In the genomic region with DNA sequence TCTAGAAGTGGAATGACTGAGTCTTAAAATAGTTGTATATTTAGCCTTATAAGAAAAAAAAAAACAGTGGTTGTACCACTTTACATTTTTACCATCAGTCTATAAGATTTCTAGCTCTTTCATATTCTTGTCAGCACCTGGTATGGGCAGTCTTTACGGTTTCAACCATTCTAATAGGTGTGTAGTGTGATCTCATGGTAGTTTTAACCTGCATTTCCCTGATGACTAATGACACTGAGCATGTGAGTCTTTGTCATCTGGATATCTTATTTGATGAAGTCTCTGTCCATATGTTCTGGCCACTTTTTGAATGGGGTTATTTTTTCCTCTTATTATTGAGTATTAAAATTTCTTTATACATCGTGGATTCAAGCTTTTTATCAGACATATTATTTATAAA, we compare ENCODE assay signal across 17 cellular contexts.
"Had no signal": no experiment of that assay in that cellular context is flagged by ENCODE, and none has a peak within 500 bp of the region (broad histone marks: within the 10 kb centered on the region; RNA-seq: fewer than 3 reads in every experiment).

No MANE protein-coding gene starts in this region.

- H3K36me3 ChIP-seq: spleen, vagina had no signal

- DNase-seq: activated CD4-positive, alpha-beta memory T cell treated with anti-CD3 and anti-CD28 coated beads, Interleukin-2, amount 10 ng/mL, durations not matched to agents 7 days and 5 days; activated CD4-positive, alpha-beta T cell treated with anti-CD3 and anti-CD28 coated beads, Interleukin-2, amount 10 ng/mL, durations not matched to agents 24 days and 14 days; activated effector memory CD4-positive, alpha-beta T cell treated with Interleukin-2 at 50 U/mL for 16 hours; activated naive CD4-positive, alpha-beta T cell treated with anti-CD3 and anti-CD28 coated beads for 36 hours; activated naive CD8-positive, alpha-beta T cell treated with anti-CD3 and anti-CD28 coated beads, Interleukin-2, amount 10 ng/mL, durations not matched to agents 7 days and 5 days; activated T-cell treated with anti-CD3 and anti-CD28 coated beads, Interleukin-2, amount 50 U/mL, for 72 hours; amniotic stem cell; cortex of kidney; endodermal cell; spleen; stimulated activated CD4-positive, alpha-beta T cell treated with anti-CD3 and anti-CD28 coated beads, Interleukin-4, amount 100 ng/mL, for 1 hour; stimulated activated naive CD4-positive, alpha-beta T cell; testis had no signal

- H3K4me3 Mint-ChIP-seq: activated CD4-positive, alpha-beta memory T cell treated with anti-CD3 and anti-CD28 coated beads, Interleukin-2, amount 10 ng/mL, durations not matched to agents 7 days and 5 days; activated CD4-positive, alpha-beta T cell treated with anti-CD3 and anti-CD28 coated beads, Interleukin-2, amount 10 ng/mL, durations not matched to agents 24 days and 14 days; activated naive CD4-positive, alpha-beta T cell treated with anti-CD3 and anti-CD28 coated beads for 36 hours; activated naive CD8-positive, alpha-beta T cell treated with anti-CD3 and anti-CD28 coated beads, Interleukin-2, amount 10 ng/mL, durations not matched to agents 7 days and 5 days; activated T-cell treated with anti-CD3 and anti-CD28 coated beads, Interleukin-2, amount 50 U/mL, for 72 hours; endodermal cell; natural killer cell treated with Interleukin-12 subunit alpha and Interleukin-12 subunit beta and Interleukin-15 and Interleukin-18, amount 100 ng/mL, for 72 hours; type B pancreatic cell had no signal

- H3K27me3 Mint-ChIP-seq: activated CD4-positive, alpha-beta memory T cell treated with anti-CD3 and anti-CD28 coated beads, Interleukin-2, amount 10 ng/mL, durations not matched to agents 7 days and 5 days; activated CD4-positive, alpha-beta T cell treated with anti-CD3 and anti-CD28 coated beads, Interleukin-2, amount 10 ng/mL, durations not matched to agents 24 days and 14 days; activated naive CD8-positive, alpha-beta T cell treated with anti-CD3 and anti-CD28 coated beads, Interleukin-2, amount 10 ng/mL, durations not matched to agents 7 days and 5 days; natural killer cell treated with Interleukin-12 subunit alpha and Interleukin-12 subunit beta and Interleukin-15 and Interleukin-18, amount 100 ng/mL, for 72 hours; progenitor cell of endocrine pancreas; type B pancreatic cell had no signal

- H3K4me1 ChIP-seq: spleen, testis had no signal

- H3K4me1 Mint-ChIP-seq: activated CD4-positive, alpha-beta memory T cell treated with anti-CD3 and anti-CD28 coated beads, Interleukin-2, amount 10 ng/mL, durations not matched to agents 7 days and 5 days; activated CD4-positive, alpha-beta T cell treated with anti-CD3 and anti-CD28 coated beads, Interleukin-2, amount 10 ng/mL, durations not matched to agents 24 days and 14 days; activated naive CD8-positive, alpha-beta T cell treated with anti-CD3 and anti-CD28 coated beads, Interleukin-2, amount 10 ng/mL, durations not matched to agents 7 days and 5 days; endodermal cell had no signal

- H3K9me3 ChIP-seq: spleen, testis, vagina had no signal

- H3K27ac ChIP-seq: spleen, testis, vagina had no signal

- H3K36me3 Mint-ChIP-seq: activated naive CD8-positive, alpha-beta T cell treated with anti-CD3 and anti-CD28 coated beads, Interleukin-2, amount 10 ng/mL, durations not matched to agents 7 days and 5 days; natural killer cell treated with Interleukin-12 subunit alpha and Interleukin-12 subunit beta and Interleukin-15 and Interleukin-18, amount 100 ng/mL, for 72 hours; type B pancreatic cell had no signal

- H3K4me3 ChIP-seq: spleen, testis, vagina had no signal

- H3K9me3 Mint-ChIP-seq: activated CD4-positive, alpha-beta memory T cell treated with anti-CD3 and anti-CD28 coated beads, Interleukin-2, amount 10 ng/mL, durations not matched to agents 7 days and 5 days; activated CD4-positive, alpha-beta T cell treated with anti-CD3 and anti-CD28 coated beads, Interleukin-2, amount 10 ng/mL, durations not matched to agents 24 days and 14 days; activated naive CD4-positive, alpha-beta T cell treated with anti-CD3 and anti-CD28 coated beads for 36 hours; activated naive CD8-positive, alpha-beta T cell treated with anti-CD3 and anti-CD28 coated beads, Interleukin-2, amount 10 ng/mL, durations not matched to agents 7 days and 5 days; activated T-cell treated with anti-CD3 and anti-CD28 coated beads, Interleukin-2, amount 50 U/mL, for 72 hours; endodermal cell had no signal

- H3K27ac Mint-ChIP-seq: activated CD4-positive, alpha-beta memory T cell treated with anti-CD3 and anti-CD28 coated beads, Interleukin-2, amount 10 ng/mL, durations not matched to agents 7 days and 5 days; activated CD4-positive, alpha-beta T cell treated with anti-CD3 and anti-CD28 coated beads, Interleukin-2, amount 10 ng/mL, durations not matched to agents 24 days and 14 days; activated naive CD4-positive, alpha-beta T cell treated with anti-CD3 and anti-CD28 coated beads for 36 hours; activated naive CD8-positive, alpha-beta T cell treated with anti-CD3 and anti-CD28 coated beads, Interleukin-2, amount 10 ng/mL, durations not matched to agents 7 days and 5 days; activated T-cell treated with anti-CD3 and anti-CD28 coated beads, Interleukin-2, amount 50 U/mL, for 72 hours; endodermal cell; natural killer cell treated with Interleukin-12 subunit alpha and Interleukin-12 subunit beta and Interleukin-15 and Interleukin-18, amount 100 ng/mL, for 72 hours; progenitor cell of endocrine pancreas; type B pancreatic cell had no signal

- H3K27me3 ChIP-seq: spleen, testis, vagina had no signal
